25 cellular contexts compared by ENCODE assay signal in genomic region chr21:35063428-35064172, GRCh38. TPM values are rescaled to one million over a fixed set of nuclear protein-coding genes. Genes with fewer than 3 reads are reported as not detected.
A peak's percentile ranks its signal among the peaks of the same experiment; 100 is the strongest.
DNase-seq lines count a peak whose midpoint lies in the region; ATAC-seq, FAIRE-seq and TF ChIP-seq lines count a peak whose summit lies in the region.
"Had no signal": no experiment of that assay in that cellular context is flagged by ENCODE, and none has a peak within 500 bp of the region (broad histone marks: within the 10 kb centered on the region; RNA-seq: fewer than 3 reads in every experiment).

No MANE protein-coding gene starts in this region.

- H2AK5ac ChIP-seq in IMR-90 (ENCODE audit: low read depth, low read length) = peak overlapping the region; percentile 43; the same call in 1 of the 2 replicates
- H2AK5ac ChIP-seq in mesenchymal stem cell (ENCODE audit: low read length, severe bottlenecking) = no peak overlapping the region

- no peak overlapping the region for H4K5ac ChIP-seq in IMR-90 (ENCODE audit: low read depth, low read length)

- TF ChIP-seq RAD21 in IMR-90 (IDR thresholded peaks at IDR 0.05; ENCODE audit: low read length) = no peak

- no peak overlapping the region for H4K91ac ChIP-seq in IMR-90 (ENCODE audit: insufficient read depth, low read depth, low read length)
- H4K91ac ChIP-seq in mesenchymal stem cell (ENCODE audit: low read length) = no peak overlapping the region

- intact Hi-C loops in IMR-90 (cut with micrococcal nuclease) = no loop called here

- no peak overlapping the region for H2BK12ac ChIP-seq in mesenchymal stem cell (ENCODE audit: low read length in 2 of 2)

- no peak overlapping the region for H2AK9ac ChIP-seq in IMR-90 (replicated peaks; ENCODE audit: low read depth, low read length, poor library complexity)

- no peak for TF ChIP-seq POLR2A in IMR-90 (IDR thresholded peaks at IDR 0.05; ENCODE audit: low read depth, low read length)

- H3K4me1 ChIP-seq in IMR-90 (ENCODE audit: control insufficient read depth, insufficient read depth, low read length) (no peaks in the 10 kb centered on the region; the same call in 1 of the 2 replicates), mesenchymal stem cell (ENCODE audit: control insufficient read depth, insufficient read depth, low read depth, low read length) (no peaks in the 10 kb centered on the region)
- H3K4me1 ChIP-seq: prostate gland had no signal

- no peak overlapping the region for H2AFZ ChIP-seq in IMR-90 (replicated peaks; ENCODE audit: low read length, poor library complexity)
- no peak overlapping the region for H2AFZ ChIP-seq in mesenchymal stem cell (ENCODE audit: low read depth, low read length)

- CTCF ChIA-PET in IMR-90 (lab: Yijun Ruan, JAX) = no interaction called here

- H3K4ac ChIP-seq in IMR-90 (ENCODE audit: low read depth, low read length) (no peak overlapping the region), mesenchymal stem cell (ENCODE audit: low read depth in 1 of 2, low read length in 2 of 2) (no peak overlapping the region)

- H3K79me1 ChIP-seq in IMR-90 (ENCODE audit: low read depth in 1 of 2, low read length in 2 of 2) (no peaks in the 10 kb centered on the region), mesenchymal stem cell (replicated peaks; ENCODE audit: low read length, poor library complexity, severe bottlenecking) (no peaks in the 10 kb centered on the region)

- no peaks in the 10 kb centered on the region for H3K9me1 ChIP-seq in IMR-90 (ENCODE audit: insufficient read depth, low read length)

- H3K18ac ChIP-seq in IMR-90 (ENCODE audit: low read depth, low read length) (no peak overlapping the region; the same call in 1 of the 2 replicates), mesenchymal stem cell (ENCODE audit: low read depth in 1 of 2, low read length in 2 of 2) (no peak overlapping the region)

- no peaks in the 10 kb centered on the region for H3K9me3 ChIP-seq in IMR-90 (ENCODE audit: control insufficient read depth, insufficient read depth, low read length)
- no peaks in the 10 kb centered on the region for H3K9me3 ChIP-seq in mesenchymal stem cell (ENCODE audit: control insufficient read depth, low read length)
- H3K9me3 ChIP-seq: prostate gland, SK-N-SH had no signal

- DNase-seq in NCI-H2196 (lab: John Stamatoyannopoulos, UW; ENCODE audit: unreplicated experiment) (peak; percentile 17), NCI-H2196 treated with DMSO at 0.1 percent for 48 hours (lab: John Stamatoyannopoulos, UW; ENCODE audit: unreplicated experiment) (no peak), IMR-90 (no peak), bronchial epithelial cell (ENCODE audit: low read depth) (peak; percentile 94), mesenchymal stem cell (no peak), SHP77 treated with DMSO at 0.1 percent for 48 hours (lab: John Stamatoyannopoulos, UW) (no peak), Ammon's horn (ENCODE audit: low spot score) (no peak)
- DNase-seq: activated CD4-positive, CD25-positive, alpha-beta regulatory T cell treated with anti-CD3 and anti-CD28 coated beads, Interleukin-2, amount 50 U/mL, for 72 hours; activated CD8-positive, alpha-beta memory T cell treated with anti-CD3 and anti-CD28 coated beads for 24 hours; activated T-cell treated with anti-CD3 and anti-CD28 coated beads, Interleukin-2, amount 50 U/mL, for 1 hour; effector CD4-positive, alpha-beta T cell; EL; erythroblast; GOT3; NCI-H1092 treated with DMSO at 0.1 percent for 48 hours; NCI-H187 treated with DMSO at 0.1 percent for 48 hours; NCI-H2227 treated with DMSO at 0.1 percent for 48 hours; RPMI8226; SK-N-SH; stimulated activated naive CD8-positive, alpha-beta T cell treated with anti-CD3 and anti-CD28 coated beads, Interleukin-15, amount 100 ng/mL, for 72 hours had no signal

- H3K4me3 ChIP-seq in IMR-90 (ENCODE audit: insufficient read depth, low read depth, low read length) (no peak overlapping the region), bronchial epithelial cell (ENCODE audit: low read depth, low read length) (no peak overlapping the region), mesenchymal stem cell (ENCODE audit: insufficient read depth in 1 of 2, low read depth in 1 of 2, low read length in 2 of 2) (no peak overlapping the region)
- H3K4me3 ChIP-seq: GM12878, prostate gland had no signal

- no peaks in the 10 kb centered on the region for H4K20me1 ChIP-seq in IMR-90 (ENCODE audit: insufficient read depth, low read length)

- in situ Hi-C loops in IMR-90 (cut with MboI; ENCODE audit: low sequenced_read_pairs) = no loop called here

- H3K27me3 ChIP-seq in IMR-90 (ENCODE audit: control insufficient read depth, insufficient read depth, low read length) (no peaks in the 10 kb centered on the region; the same call in 1 of the 2 replicates), bronchial epithelial cell (ENCODE audit: control insufficient read depth, insufficient read depth, low read length) (no peaks in the 10 kb centered on the region), mesenchymal stem cell (ENCODE audit: control insufficient read depth in 1 of 2, insufficient read depth in 1 of 2, low read length in 2 of 2) (no peaks in the 10 kb centered on the region)

- FAIRE-seq in bronchial epithelial cell (lab: Jason Lieb, UNC) = peak; percentile 36
- FAIRE-seq: D721Med, GM12878 had no signal

- H3K36me3 ChIP-seq in IMR-90 (ENCODE audit: control insufficient read depth, insufficient read depth, low read length) = no peaks in the 10 kb centered on the region
- H3K36me3 ChIP-seq in bronchial epithelial cell (ENCODE audit: control insufficient read depth, insufficient read depth, low read length) = no peaks in the 10 kb centered on the region
- no peaks in the 10 kb centered on the region for H3K36me3 ChIP-seq in mesenchymal stem cell (ENCODE audit: control insufficient read depth in 1 of 2, insufficient read depth in 2 of 2, low read depth in 1 of 2, low read length in 2 of 2)
- H3K36me3 ChIP-seq: prostate gland had no signal

- no peak overlapping the region; the same call in 1 of the 2 replicates for H2BK20ac ChIP-seq in IMR-90 (ENCODE audit: low read depth, low read length)

- H2BK120ac ChIP-seq in IMR-90 (ENCODE audit: low read depth, low read length) (peak overlapping the region; percentile 27; the same call in 1 of the 2 replicates), mesenchymal stem cell (ENCODE audit: low read depth, low read length) (no peak overlapping the region)

- H3K14ac ChIP-seq in IMR-90 (replicated peaks; ENCODE audit: low read depth, low read length) = 0 out of 2 replicates have a peak overlapping the region, but pooled peaks have one; percentile 39
- no peak overlapping the region for H3K14ac ChIP-seq in mesenchymal stem cell (ENCODE audit: low read length in 2 of 2)

- dilution Hi-C loops in IMR-90 (cut with HindIII; ENCODE audit: low sequenced_read_pairs, unreplicated experiment) = no loop called here

- no peak overlapping the region for H2BK15ac ChIP-seq in IMR-90 (ENCODE audit: low read depth, low read length)
- no peak overlapping the region for H2BK15ac ChIP-seq in mesenchymal stem cell (ENCODE audit: low read depth, poor library complexity, severe bottlenecking)

- H3K56ac ChIP-seq in IMR-90 (ENCODE audit: extremely low read depth, insufficient read depth, low read length) = no peak overlapping the region

- H2BK5ac ChIP-seq in IMR-90 (ENCODE audit: low read depth, low read length, poor library complexity, severe bottlenecking) (peak overlapping the region; percentile 81), mesenchymal stem cell (ENCODE audit: low read depth, low read length, poor library complexity, severe bottlenecking) (no peak overlapping the region)

- POLR2A ChIA-PET in IMR-90 (lab: Charles Lee; ENCODE audit: unreplicated experiment) = no interaction called here

- H3K9ac ChIP-seq in IMR-90 (ENCODE audit: low read depth, low read length) = no peak overlapping the region
- H3K9ac ChIP-seq in mesenchymal stem cell (ENCODE audit: low read length) = no peak overlapping the region
- H3K9ac ChIP-seq: SK-N-SH had no signal

- BruUV-seq in IMR-90 (replicated peaks; lab: Mats Ljungman, UMichigan) = no TSS peak

- TF ChIP-seq CTCF in IMR-90 (conservative IDR thresholded peaks at IDR 0.05; ENCODE audit: low read depth, low read length) (no peak), bronchial epithelial cell (IDR thresholded peaks at IDR 0.05; ENCODE audit: insufficient read depth, low read length, severe bottlenecking) (no peak)

- 0 out of 4 replicates have a peak overlapping the region, but pooled peaks of 1 of the 2 experiments have one; percentile 21 for H4K8ac ChIP-seq in IMR-90 (ENCODE audit: low read depth in 2 of 2, low read length in 2 of 2)
- peak overlapping the region; percentile 12 for H4K8ac ChIP-seq in mesenchymal stem cell (ENCODE audit: low read length)

- no peak overlapping the region for H3K23ac ChIP-seq in IMR-90 (ENCODE audit: low read depth, low read length)
- no peak overlapping the region for H3K23ac ChIP-seq in mesenchymal stem cell (ENCODE audit: low read length in 2 of 2)

- H3K4me2 ChIP-seq in IMR-90 (ENCODE audit: low read depth, low read length) = no peak overlapping the region
- H3K4me2 ChIP-seq in mesenchymal stem cell (ENCODE audit: low read length, poor library complexity, severe bottlenecking) = no peak overlapping the region
- H3K4me2 ChIP-seq: SK-N-SH had no signal

- H3K27ac ChIP-seq in IMR-90 (ENCODE audit: insufficient read depth, low read length) (no peak overlapping the region), mesenchymal stem cell (ENCODE audit: low read length, poor library complexity, severe bottlenecking) (no peak overlapping the region)
- H3K27ac ChIP-seq: 22Rv1, prostate gland had no signal

- no CpG with 5 or more reads among the region's 6 CpGs for WGBS in IMR-90 (ENCODE audit: extremely low coverage in 2 of 2, insufficient read length in 1 of 2), 2 experiments
- WGBS in mesenchymal stem cell = 96% methylated on average over 5 of the region's 6 CpGs

- ATAC-seq in IMR-90 (ENCODE audit: low read depth) (no peak), HG02885 (IDR thresholded peaks at IDR 0.05; ENCODE audit: poor library complexity, unreplicated experiment) (no peak)
- ATAC-seq: GM12878; stimulated activated naive CD8-positive, alpha-beta T cell treated with anti-CD3 and anti-CD28 coated beads, Interleukin-15, amount 100 ng/mL, for 72 hours had no signal

TF ChIP-seq in IMR-90, 13 proteins besides CTCF, POLR2A, EP300 and RAD21 (continues in another document):
- TF ChIP-seq BHLHE40 (IDR thresholded peaks at IDR 0.05; ENCODE audit: low read depth, low read length) (no peak), FOS (IDR thresholded peaks at IDR 0.05; ENCODE audit: low read depth, low read length) (no peak), RFX5 (IDR thresholded peaks at IDR 0.05; ENCODE audit: low read depth, low read length) (no peak), MXI1 (IDR thresholded peaks at IDR 0.05; ENCODE audit: borderline replicate concordance, low read depth, low read length) (no peak), MAFK (IDR thresholded peaks at IDR 0.05; ENCODE audit: low read depth, low read length) (no peak), NFE2L2 (IDR thresholded peaks at IDR 0.05; ENCODE audit: low read depth, low read length) (no peak)

RNA-seq across cellular contexts. Expression of gene RUNX1, which starts 14.5 kb away (rescaled TPM):
- 16.7 and 56.5 TPM in 2 replicates for total RNA-seq in IMR-90 (2012; rRNA removed)
- 34.5 and 45.0 TPM in 2 replicates for polyA plus RNA-seq in IMR-90 (2012; rRNA removed)
- 33.2 and 58.6 TPM in 2 replicates for polyA plus RNA-seq in IMR-90 (2012; cell fraction: cytosol; rRNA removed)
- 85.5 and 137 TPM in 2 replicates for polyA plus RNA-seq in IMR-90 (2012; cell fraction: nucleus; rRNA removed; ENCODE audit: low replicate concordance)
- total RNA-seq in bronchial epithelial cell = 10.4 and 11.8 TPM in 2 replicates
- polyA plus RNA-seq in mesenchymal stem cell (2013, experiment 1 of 2) = 32.6 TPM
- 29.7 TPM for polyA plus RNA-seq in mesenchymal stem cell (2013, experiment 2 of 2)

Comparison
In these comparisons a context has a peak if more than half of its experiments do, and no peak if none do; other contexts are left out.
1. DNase-seq: peak in NCI-H2196 (single experiment) and bronchial epithelial cell (single experiment); none in NCI-H2196 treated with DMSO at 0.1 percent for 48 hours (single experiment), IMR-90 (single experiment), mesenchymal stem cell (single experiment), SHP77 treated with DMSO at 0.1 percent for 48 hours (single experiment) and Ammon's horn (single experiment).